ENCODE assay signal across 8 cellular contexts in the genomic region with DNA sequence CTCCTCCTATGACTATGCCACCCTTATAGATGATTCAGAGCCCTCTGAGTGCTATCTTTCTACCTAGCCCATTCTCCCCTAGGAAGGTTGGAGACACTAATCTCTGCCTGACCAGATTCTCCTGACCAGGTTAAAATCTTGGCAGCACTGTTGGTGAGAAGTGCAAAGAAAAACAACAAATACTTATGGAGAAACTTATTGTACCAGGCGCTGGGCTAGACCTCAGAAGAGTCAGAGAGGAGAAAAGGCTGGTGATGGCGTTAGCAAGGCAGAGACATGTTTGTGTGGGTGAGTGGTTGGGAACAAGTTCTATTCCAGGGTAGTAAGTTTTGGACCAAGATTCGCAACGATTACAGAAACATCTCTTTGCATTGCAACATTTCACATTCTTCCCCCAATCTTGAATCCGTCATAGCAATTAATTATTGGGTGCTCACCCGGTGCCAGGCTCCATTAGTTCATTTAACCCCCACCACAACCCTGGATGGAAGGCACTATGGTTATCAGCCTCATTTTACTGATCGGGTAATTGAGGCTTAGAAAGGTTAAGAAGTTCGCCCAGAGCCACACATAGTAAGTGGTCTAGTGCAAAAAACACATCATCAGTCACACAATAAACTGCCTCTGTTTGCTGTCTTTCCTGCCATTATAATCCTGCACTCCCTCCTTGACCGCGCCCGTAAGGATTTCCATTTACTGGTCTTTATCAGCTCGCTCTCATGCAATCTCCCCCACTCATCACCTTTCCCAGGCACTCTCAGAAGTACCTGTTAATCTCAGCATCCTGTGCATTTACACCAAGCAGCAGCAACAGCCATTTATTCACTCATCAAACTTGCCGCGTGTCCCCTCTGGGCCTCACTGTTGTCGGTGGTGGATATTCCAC. TPM values are rescaled to one million over a fixed set of nuclear protein-coding genes. Genes with fewer than 3 reads are reported as not detected.
A peak's percentile ranks its signal among the peaks of the same experiment; 100 is the strongest.
DNase-seq lines count a peak whose midpoint lies in the region; ATAC-seq and TF ChIP-seq lines count a peak whose summit lies in the region.

No MANE protein-coding gene starts in this region.

- 92% methylated on average over 15 of the region's 15 CpGs for WGBS in mesenchymal stem cell
- WGBS in tibial nerve, 2 donors: 83 to 84% methylated on average over 15 of the region's 15 CpGs

- no peak overlapping the region for H4K91ac ChIP-seq in mesenchymal stem cell (ENCODE audit: low read length)

- H3K4me3 ChIP-seq in mesenchymal stem cell (ENCODE audit: insufficient read depth in 1 of 2, low read depth in 1 of 2, low read length in 2 of 2) (peak overlapping the region in 1 of 2 experiments; percentile 87), tibial nerve (peak overlapping the region in 3 of 4 donors; percentile 83 to 90 (median 89))

- H3K23ac ChIP-seq in mesenchymal stem cell (ENCODE audit: low read length in 2 of 2): no peak overlapping the region

- H2BK5ac ChIP-seq in mesenchymal stem cell (ENCODE audit: low read depth, low read length, poor library complexity, severe bottlenecking): no peak overlapping the region

- peak overlapping the region in 1 of 2 experiments; percentile 59 for H3K18ac ChIP-seq in mesenchymal stem cell (ENCODE audit: low read depth in 1 of 2, low read length in 2 of 2)

- peak overlapping the region; percentile 45 to 76 for H2BK12ac ChIP-seq in mesenchymal stem cell (ENCODE audit: low read length in 2 of 2)

- H3K9me3 ChIP-seq in mesenchymal stem cell (ENCODE audit: control insufficient read depth, low read length) (no peaks in the 10 kb centered on the region), tibial nerve (no peaks in the 10 kb centered on the region)

- DNase-seq in activated naive CD4-positive, alpha-beta T cell treated with Interleukin-2 at 50 U/mL for 16 hours: no peak
- no peak for DNase-seq in mesenchymal stem cell
- DNase-seq in tibial nerve (ENCODE audit: low spot score in 2 of 2): no peak
- DNase-seq in activated effector memory CD4-positive, alpha-beta T cell treated with Interleukin-2 at 50 U/mL for 16 hours: no peak

- no peaks in the 10 kb centered on the region for H3K9me3 Mint-ChIP-seq in activated naive CD4-positive, alpha-beta T cell treated with anti-CD3 and anti-CD28 coated beads, Interleukin-2, amount 50 U/mL, for 24 hours
- no peaks in the 10 kb centered on the region for H3K9me3 Mint-ChIP-seq in activated naive CD8-positive, alpha-beta T cell (ENCODE audit: low read depth)

- TF ChIP-seq CTCF in tibial nerve (IDR thresholded peaks at IDR 0.05): no peak

- H3K4me1 ChIP-seq in mesenchymal stem cell (ENCODE audit: control insufficient read depth, insufficient read depth, low read depth, low read length) (peaks cover 2% of the 10 kb centered on the region), tibial nerve (peaks cover 0 to 54% (median 18%) of the 10 kb centered on the region in 4 donors)

- H3K36me3 Mint-ChIP-seq in activated naive CD4-positive, alpha-beta T cell treated with anti-CD3 and anti-CD28 coated beads, Interleukin-2, amount 50 U/mL, for 24 hours: peaks cover 2% of the 10 kb centered on the region
- peaks cover under 1% of the 10 kb centered on the region for H3K36me3 Mint-ChIP-seq in activated naive CD8-positive, alpha-beta T cell

- peak overlapping the region; percentile 55 for H2AFZ ChIP-seq in mesenchymal stem cell (ENCODE audit: low read depth, low read length)

- H3K4ac ChIP-seq in mesenchymal stem cell (ENCODE audit: low read depth in 1 of 2, low read length in 2 of 2): no peak overlapping the region

- peak overlapping the region; percentile 84 for H4K8ac ChIP-seq in mesenchymal stem cell (ENCODE audit: low read length)

- TF ChIP-seq POLR2A in tibial nerve (IDR thresholded peaks at IDR 0.05): no peak

- H3K14ac ChIP-seq in mesenchymal stem cell (ENCODE audit: low read length in 2 of 2): no peak overlapping the region

- H3K36me3 ChIP-seq in mesenchymal stem cell (ENCODE audit: control insufficient read depth in 1 of 2, insufficient read depth in 2 of 2, low read depth in 1 of 2, low read length in 2 of 2): peaks cover 0 to 6% of the 10 kb centered on the region in 2 experiments
- H3K36me3 ChIP-seq in tibial nerve: no peaks in the 10 kb centered on the region

- H3K27me3 ChIP-seq in mesenchymal stem cell (ENCODE audit: control insufficient read depth in 1 of 2, insufficient read depth in 1 of 2, low read length in 2 of 2): peaks cover 0 to 4% of the 10 kb centered on the region in 2 experiments
- no peaks in the 10 kb centered on the region for H3K27me3 ChIP-seq in tibial nerve

- H3K27ac ChIP-seq in mesenchymal stem cell (ENCODE audit: low read length, poor library complexity, severe bottlenecking) (no peak overlapping the region), tibial nerve (peak overlapping the region; percentile 73 to 93 (median 92))

- no peaks in the 10 kb centered on the region for H3K27me3 Mint-ChIP-seq in activated naive CD4-positive, alpha-beta T cell treated with anti-CD3 and anti-CD28 coated beads, Interleukin-2, amount 50 U/mL, for 24 hours
- no peaks in the 10 kb centered on the region for H3K27me3 Mint-ChIP-seq in activated naive CD8-positive, alpha-beta T cell

- H3K9ac ChIP-seq in mesenchymal stem cell (ENCODE audit: low read length): peak overlapping the region; percentile 93

- peaks cover 41% of the 10 kb centered on the region for H3K4me1 Mint-ChIP-seq in activated naive CD4-positive, alpha-beta T cell treated with anti-CD3 and anti-CD28 coated beads, Interleukin-2, amount 50 U/mL, for 24 hours
- peaks cover 38% of the 10 kb centered on the region for H3K4me1 Mint-ChIP-seq in activated naive CD8-positive, alpha-beta T cell (ENCODE audit: low read depth)

- H3K79me1 ChIP-seq in mesenchymal stem cell (replicated peaks; ENCODE audit: low read length, poor library complexity, severe bottlenecking): no peaks in the 10 kb centered on the region

- peak overlapping the region; percentile 86 for H3K27ac Mint-ChIP-seq in activated naive CD4-positive, alpha-beta T cell treated with anti-CD3 and anti-CD28 coated beads, Interleukin-2, amount 50 U/mL, for 24 hours
- peak overlapping the region; percentile 87 for H3K27ac Mint-ChIP-seq in activated naive CD8-positive, alpha-beta T cell

- ATAC-seq in GM18868 (IDR thresholded peaks at IDR 0.05; ENCODE audit: unreplicated experiment) (no peak), GM21381 (IDR thresholded peaks at IDR 0.05; ENCODE audit: unreplicated experiment) (no peak)

- H2BK120ac ChIP-seq in mesenchymal stem cell (ENCODE audit: low read depth, low read length): no peak overlapping the region

- peak overlapping the region; percentile 79 for H3K4me3 Mint-ChIP-seq in activated naive CD4-positive, alpha-beta T cell treated with anti-CD3 and anti-CD28 coated beads, Interleukin-2, amount 50 U/mL, for 24 hours
- peak overlapping the region; percentile 74 for H3K4me3 Mint-ChIP-seq in activated naive CD8-positive, alpha-beta T cell

- H2BK15ac ChIP-seq in mesenchymal stem cell (ENCODE audit: low read depth, poor library complexity, severe bottlenecking): no peak overlapping the region

- no peak overlapping the region for H3K4me2 ChIP-seq in mesenchymal stem cell (ENCODE audit: low read length, poor library complexity, severe bottlenecking)

- no peak overlapping the region for H2AK5ac ChIP-seq in mesenchymal stem cell (ENCODE audit: low read length, severe bottlenecking)

- no peak for TF ChIP-seq EP300 in tibial nerve (IDR thresholded peaks at IDR 0.05)

RNA-seq across cellular contexts. Expression of a gene that starts 0.7 kb away (rescaled TPM):
- 226 TPM for polyA plus RNA-seq in mesenchymal stem cell (2013, experiment 1 of 2)
- polyA plus RNA-seq in mesenchymal stem cell (2013, experiment 2 of 2): 236 TPM
- total RNA-seq in tibial nerve: 100 to 1,000 TPM; 155 to 229 (median 203) TPM
